17 cellular contexts compared by ENCODE assay signal in the genomic region with DNA sequence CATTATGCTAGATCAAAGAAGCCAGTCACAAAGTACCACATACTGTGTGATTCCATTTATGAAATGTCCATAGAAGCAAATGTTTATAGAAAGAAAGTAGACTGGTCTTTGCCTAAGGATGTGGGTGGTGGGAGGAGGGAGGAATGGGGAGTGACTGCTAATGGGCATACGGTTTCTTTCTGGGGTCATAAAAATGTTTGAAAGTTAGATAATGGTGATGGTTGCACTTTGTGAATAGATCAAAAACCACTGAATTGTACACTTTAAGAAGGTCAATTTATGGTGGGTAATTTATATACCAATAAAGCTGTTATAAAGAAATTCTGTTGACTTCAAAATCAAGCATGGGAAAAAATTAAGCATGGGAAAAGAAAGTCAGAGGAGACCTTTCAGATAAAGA.
"Had no signal": no experiment of that assay in that cellular context is flagged by ENCODE, and none has a peak within 500 bp of the region (broad histone marks: within the 10 kb centered on the region; RNA-seq: fewer than 3 reads in every experiment).

No MANE protein-coding gene starts in this region.

- ATAC-seq: stimulated activated naive CD8-positive, alpha-beta T cell treated with anti-CD3 and anti-CD28 coated beads, Interleukin-15, amount 100 ng/mL, for 72 hours; WTC11 had no signal

- H3K9me3 ChIP-seq: breast epithelium, gastrocnemius medialis, right lobe of liver, suprapubic skin, transverse colon, uterus had no signal

- H3K4me3 ChIP-seq: breast epithelium, gastrocnemius medialis, right lobe of liver, skin epidermis, suprapubic skin, transverse colon, uterus had no signal

- H3K36me3 ChIP-seq: breast epithelium, gastrocnemius medialis, right lobe of liver, suprapubic skin, uterus had no signal

- H3K27me3 ChIP-seq: breast epithelium, gastrocnemius medialis, right lobe of liver, suprapubic skin, transverse colon, uterus had no signal

- H3K4me1 ChIP-seq: uterus had no signal

- H3K27ac ChIP-seq: breast epithelium, gastrocnemius medialis, right lobe of liver, suprapubic skin, uterus had no signal

- DNase-seq: activated T-cell treated with anti-CD3 and anti-CD28 coated beads, Interleukin-2, amount 50 U/mL, for 1 hour; aorta; effector memory CD4-positive, alpha-beta T cell; gastrocnemius medialis; head of caudate nucleus; naive B cell; occipital lobe; posterior cingulate gyrus; right lobe of liver; stimulated activated CD4-positive, alpha-beta T cell treated with anti-CD3 and anti-CD28 coated beads, Interleukin-1b, Interleukin-23, amount 100 ng/mL, for 48 hours; stimulated activated naive CD8-positive, alpha-beta T cell treated with anti-CD3 and anti-CD28 coated beads, Interleukin-15, amount 100 ng/mL, for 72 hours; transverse colon; uterus had no signal
